Comparison of ENCODE assay signal across 21 cellular contexts in the genomic region with DNA sequence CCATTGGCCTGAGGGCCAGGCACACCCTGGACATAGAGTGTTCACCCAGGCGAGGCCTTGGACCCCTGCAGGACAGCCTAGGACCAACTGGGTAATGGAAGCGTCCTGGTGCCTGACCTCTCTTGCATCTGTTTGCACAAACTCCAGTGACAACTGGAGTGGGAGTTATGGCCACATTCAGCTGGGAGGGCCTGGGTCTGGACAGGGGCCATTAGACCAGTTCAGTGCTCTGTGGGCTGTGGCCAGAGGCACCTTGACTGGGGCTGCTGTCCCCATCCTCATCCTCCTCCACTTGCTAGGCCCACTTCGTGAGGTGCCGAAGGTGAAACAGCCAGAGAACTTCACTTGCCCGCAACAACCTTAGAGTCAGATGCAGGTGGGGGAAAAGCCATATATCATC.
"Had no signal": no experiment of that assay in that cellular context is flagged by ENCODE, and none has a peak within 500 bp of the region (broad histone marks: within the 10 kb centered on the region; RNA-seq: fewer than 3 reads in every experiment).

No MANE protein-coding gene starts in this region.

- FAIRE-seq: kidney had no signal

- ATAC-seq: gastrocnemius medialis; left lung; lower lobe of right lung; right cardiac atrium; stimulated activated naive B cell treated with anti-CD40 and anti-IgM and Interleukin-4, amounts not matched to agents 10 μg/mL and 1 μg/mL and 100 μg/mL, for 72 hours had no signal

- H3K27me3 Mint-ChIP-seq: memory B cell; naive B cell; natural killer cell treated with Interleukin-12 subunit alpha and Interleukin-12 subunit beta and Interleukin-15 and Interleukin-18, amount 100 ng/mL, for 72 hours; stimulated activated naive B cell treated with anti-CD40 and anti-IgM and Interleukin-4, amounts not matched to agents 10 μg/mL and 1 μg/mL and 100 μg/mL, for 72 hours; stimulated activated naive CD8-positive, alpha-beta T cell treated with anti-CD3 and anti-CD28 coated beads, Interleukin-15, Interleukin-2, amounts not matched to agents 100 ng/mL and 50 ng/mL, for 24 hours had no signal

- H3K9me3 ChIP-seq: gastrocnemius medialis, lower lobe of right lung, prostate gland, sigmoid colon, suprapubic skin, transverse colon had no signal

- H3K36me3 ChIP-seq: gastrocnemius medialis, left lung, lower lobe of right lung, prostate gland, sigmoid colon, spleen, suprapubic skin, transverse colon had no signal

- H3K4me1 ChIP-seq: left lung, lower lobe of right lung, prostate gland, sigmoid colon, spleen, suprapubic skin, transverse colon had no signal

- H3K27ac ChIP-seq: dorsolateral prefrontal cortex, gastrocnemius medialis, left lung, lower lobe of right lung, prostate gland, sigmoid colon, spleen, suprapubic skin, transverse colon had no signal

- H3K4me3 Mint-ChIP-seq: memory B cell; naive B cell; natural killer cell treated with Interleukin-12 subunit alpha and Interleukin-12 subunit beta and Interleukin-15 and Interleukin-18, amount 100 ng/mL, for 72 hours; neural crest cell; stimulated activated naive B cell treated with anti-CD40 and anti-IgM and Interleukin-4, amounts not matched to agents 10 μg/mL and 1 μg/mL and 100 μg/mL, for 72 hours; stimulated activated naive CD8-positive, alpha-beta T cell treated with anti-CD3 and anti-CD28 coated beads, Interleukin-15, Interleukin-2, amounts not matched to agents 100 ng/mL and 50 ng/mL, for 24 hours had no signal

- H3K27ac Mint-ChIP-seq: memory B cell; naive B cell; natural killer cell treated with Interleukin-12 subunit alpha and Interleukin-12 subunit beta and Interleukin-15 and Interleukin-18, amount 100 ng/mL, for 72 hours; stimulated activated naive B cell treated with anti-CD40 and anti-IgM and Interleukin-4, amounts not matched to agents 10 μg/mL and 1 μg/mL and 100 μg/mL, for 72 hours; stimulated activated naive CD8-positive, alpha-beta T cell treated with anti-CD3 and anti-CD28 coated beads, Interleukin-15, Interleukin-2, amounts not matched to agents 100 ng/mL and 50 ng/mL, for 24 hours had no signal

- H3K9me3 Mint-ChIP-seq: memory B cell; natural killer cell treated with Interleukin-12 subunit alpha and Interleukin-12 subunit beta and Interleukin-15 and Interleukin-18, amount 100 ng/mL, for 72 hours; neural crest cell; stimulated activated naive CD8-positive, alpha-beta T cell treated with anti-CD3 and anti-CD28 coated beads, Interleukin-15, Interleukin-2, amounts not matched to agents 100 ng/mL and 50 ng/mL, for 24 hours had no signal

- H3K27me3 ChIP-seq: dorsolateral prefrontal cortex, gastrocnemius medialis, left lung, sigmoid colon, spleen, transverse colon had no signal

- H3K4me1 Mint-ChIP-seq: memory B cell; naive B cell; stimulated activated naive B cell treated with anti-CD40 and anti-IgM and Interleukin-4, amounts not matched to agents 10 μg/mL and 1 μg/mL and 100 μg/mL, for 72 hours had no signal

- H3K4me3 ChIP-seq: dorsolateral prefrontal cortex, gastrocnemius medialis, left lung, lower lobe of right lung, prostate gland, sigmoid colon, spleen, suprapubic skin, transverse colon had no signal

- DNase-seq: caudate nucleus; cerebellar nuclear complex; dorsolateral prefrontal cortex; effector CD4-positive, alpha-beta T cell; foreskin fibroblast; gastrocnemius medialis; kidney; lower lobe of right lung; naive B cell; right cardiac atrium; sigmoid colon; spleen; stimulated activated naive B cell treated with anti-CD40 and anti-IgM and Interleukin-4, amounts not matched to agents 10 μg/mL and 1 μg/mL and 100 μg/mL, for 72 hours; transverse colon had no signal

- H3K36me3 Mint-ChIP-seq: memory B cell; naive B cell; natural killer cell treated with Interleukin-12 subunit alpha and Interleukin-12 subunit beta and Interleukin-15 and Interleukin-18, amount 100 ng/mL, for 72 hours; stimulated activated naive B cell treated with anti-CD40 and anti-IgM and Interleukin-4, amounts not matched to agents 10 μg/mL and 1 μg/mL and 100 μg/mL, for 72 hours had no signal
